In genomic region chr20:31485450-31486339, GRCh38 we compare ENCODE assay signal across 10 cellular contexts. TPM values are rescaled to one million over a fixed set of nuclear protein-coding genes. Genes with fewer than 3 reads are reported as not detected.
DNase-seq lines count a peak whose midpoint lies in the region; ATAC-seq, FAIRE-seq and TF ChIP-seq lines count a peak whose summit lies in the region.
"Had no signal": no experiment of that assay in that cellular context is flagged by ENCODE, and none has a peak within 500 bp of the region (broad histone marks: within the 10 kb centered on the region; RNA-seq: fewer than 3 reads in every experiment).

No MANE protein-coding gene starts in this region.

- no peak for TF ChIP-seq CTCF in coronary artery (IDR thresholded peaks at IDR 0.05)
- no peak for TF ChIP-seq CTCF in HepG2 (CRISPR knock-in tag; IDR thresholded peaks at IDR 0.05)

- no peak for TF ChIP-seq POLR2A in HepG2 (IDR thresholded peaks at IDR 0.05; ENCODE audit: insufficient read depth in 1 of 2, low read depth in 2 of 2, low read length in 2 of 2)

- no peak overlapping the region for H3K4me2 ChIP-seq in HepG2 (ENCODE audit: low read depth, low read length)

- intact Hi-C loops in HepG2 (cut with micrococcal nuclease; ENCODE audit: unreplicated experiment), result no loop called here

- no peaks in the 10 kb centered on the region for H3K79me2 ChIP-seq in HepG2 (ENCODE audit: insufficient read depth, low read length)

- CTCF ChIA-PET in HepG2 (lab: Yijun Ruan, JAX; ENCODE audit: low intra/inter-chr PET ratio, low total read pairs), result no interaction called here

- POLR2A ChIA-PET in HepG2 (lab: Yijun Ruan, JAX), result interaction anchor here (0.7 kb wide), 1 partner anchor 18 kb away, joined by 3 read pairs; no protein-coding TSS in a partner anchor

- ATAC-seq in HepG2 (peak; percentile 22), GM18873 (IDR thresholded peaks at IDR 0.05; ENCODE audit: low FRiP score, unreplicated experiment) (no peak), HG03039 (IDR thresholded peaks at IDR 0.05; ENCODE audit: unreplicated experiment) (no peak)
- ATAC-seq: effector memory CD8-positive, alpha-beta T cell had no signal

- in situ Hi-C loops in HepG2 (cut with HindIII; ENCODE audit: extremely low pct_ligation_motif_present, low pct_unique_long_range_greater_than_20kb), result no loop called here

- no peaks in the 10 kb centered on the region for H3K27me3 ChIP-seq in MG63
- H3K27me3 ChIP-seq in HepG2 (ENCODE audit: control insufficient read depth in 1 of 2, insufficient read depth in 2 of 2, low read length in 2 of 2), result peaks cover 3 to 30% of the 10 kb centered on the region in 2 experiments; a peak in 3 of 5 replicates
- peaks cover 0 to 14% (median 6%) of the 10 kb centered on the region in 5 donors for H3K27me3 ChIP-seq in subcutaneous abdominal adipose tissue (ENCODE audit: control insufficient read depth in 5 of 5, insufficient read depth in 4 of 5, low read length in 5 of 5)

- DNase-seq in MG63 (peak; percentile 35), coronary artery (ENCODE audit: low spot score) (peak; percentile 84), HepG2 (ENCODE audit: low spot score) (no peak), SK-N-DZ (ENCODE audit: low spot score) (no peak), NAMALWA (ENCODE audit: low spot score) (no peak)
- DNase-seq: effector memory CD8-positive, alpha-beta T cell; retina had no signal

- H3K4me3 ChIP-seq in MG63 (no peak overlapping the region), coronary artery (peak overlapping the region; percentile 66), HepG2 (replicated peaks in 1 of 3; ENCODE audit: insufficient read depth in 1 of 3, low read depth in 2 of 3, low read length in 3 of 3) (no peak overlapping the region; a peak in 1 of 6 replicates), subcutaneous abdominal adipose tissue (ENCODE audit: low read depth in 1 of 5, low read length in 5 of 5) (peak overlapping the region in 4 of 5 donors; percentile 22 to 55 (median 40))

- no peak for TF ChIP-seq EP300 in HepG2 (IDR thresholded peaks at IDR 0.05; ENCODE audit: low read depth in 2 of 2, low read length in 2 of 2)
- no peak for TF ChIP-seq EP300 in HepG2 (CRISPR knock-in tag; IDR thresholded peaks at IDR 0.05; ENCODE audit: borderline replicate concordance)

- no TSS peak for BruUV-seq in HepG2 (replicated peaks; lab: Mats Ljungman, UMichigan)

- no peak for TF ChIP-seq RAD21 in HepG2 (CRISPR knock-in tag; IDR thresholded peaks at IDR 0.05)

- no peak overlapping the region for H2AFZ ChIP-seq in HepG2 (ENCODE audit: low read length)

- H3K9ac ChIP-seq in HepG2 (ENCODE audit: insufficient read depth, low read depth, low read length) (no peak overlapping the region), subcutaneous abdominal adipose tissue (ENCODE audit: low read length in 5 of 5) (peak overlapping the region in 2 of 5 donors; percentile 35 to 46)

- FAIRE-seq in HepG2 (lab: Jason Lieb, UNC), result no peak

- H3K9me3 ChIP-seq in MG63, result no peaks in the 10 kb centered on the region
- H3K9me3 ChIP-seq in HepG2 (ENCODE audit: low read length), result no peaks in the 10 kb centered on the region
- H3K9me3 ChIP-seq in subcutaneous abdominal adipose tissue (ENCODE audit: control insufficient read depth in 5 of 5, low read length in 5 of 5), result peaks cover 0 to 3% (median 0%) of the 10 kb centered on the region in 5 donors

- H3K4me1 ChIP-seq in HepG2 (ENCODE audit: insufficient read depth, low read length), result no peaks in the 10 kb centered on the region
- peaks cover 0 to 22% (median 9%) of the 10 kb centered on the region in 5 donors for H3K4me1 ChIP-seq in subcutaneous abdominal adipose tissue (ENCODE audit: control insufficient read depth in 5 of 5, insufficient read depth in 5 of 5, low read length in 5 of 5)

- 19% methylated on average over 29 of the region's 31 CpGs for WGBS in HepG2 (ENCODE audit: low lambda C conversion rate)

- H3K27ac ChIP-seq in coronary artery (peak overlapping the region; percentile 84 to 93), HepG2 (ENCODE audit: extremely low read length, insufficient read depth, low read length) (no peak overlapping the region), subcutaneous abdominal adipose tissue (ENCODE audit: low read depth, low read length) (no peak overlapping the region)

- H3K36me3 ChIP-seq in MG63 (no peaks in the 10 kb centered on the region), HepG2 (replicated peaks in 1 of 2; ENCODE audit: control insufficient read depth in 1 of 2, insufficient read depth in 2 of 2, low read length in 2 of 2) (no peaks in the 10 kb centered on the region), subcutaneous abdominal adipose tissue (ENCODE audit: control insufficient read depth in 5 of 5, insufficient read depth in 5 of 5, low read length in 5 of 5) (no peaks in the 10 kb centered on the region)

- no peaks in the 10 kb centered on the region for H4K20me1 ChIP-seq in HepG2 (ENCODE audit: insufficient read depth, low read length)

RNA-seq across cellular contexts. Expression of gene REM1, which starts 10.6 kb away (rescaled TPM):
- total RNA-seq in MG63 (2014; rRNA removed; shearing (Covaris generic); ENCODE audit: low replicate concordance), result not detected in 2 replicates
- total RNA-seq in HepG2 (2016; rRNA removed; fragmentation: Illumina TruSeq; extraction: Trizol), result not detected in 2 replicates
- not detected in 2 replicates for total RNA-seq in HepG2 (2016; cell fraction: cytosol; rRNA removed; fragmentation: Illumina TruSeq; extraction: Trizol; ENCODE audit: low read depth)
- total RNA-seq in HepG2 (2016; cell fraction: insoluble cytoplasmic fraction; rRNA removed; fragmentation: Illumina TruSeq; extraction: Trizol), result not detected in 2 replicates
- total RNA-seq in HepG2 (2016; cell fraction: membrane; rRNA removed; fragmentation: Illumina TruSeq; extraction: Trizol), result not detected in 2 replicates
- total RNA-seq in HepG2 (2016; cell fraction: nucleus; rRNA removed; fragmentation: Illumina TruSeq; extraction: Trizol), result not detected in 2 replicates
- polyA plus RNA-seq in HepG2 (2011; rRNA removed), result not detected in 2 replicates
- polyA plus RNA-seq in HepG2 (2011; cell fraction: cytosol; rRNA removed), result not detected in 2 replicates
- not detected in 2 replicates for polyA plus RNA-seq in HepG2 (2011; cell fraction: nucleus; rRNA removed)
- polyA plus RNA-seq in HepG2 (2012), result not detected in 2 replicates
- not detected in 2 replicates for polyA plus RNA-seq in HepG2 (2016; cell fraction: cytosol; fragmentation: Illumina TruSeq; extraction: Trizol; ENCODE audit: low read depth)
- polyA plus RNA-seq in HepG2 (2016; cell fraction: insoluble cytoplasmic fraction; fragmentation: Illumina TruSeq; extraction: Trizol; ENCODE audit: low read depth), result not detected in 2 replicates
- not detected in 2 replicates for polyA plus RNA-seq in HepG2 (2016; cell fraction: membrane; fragmentation: Illumina TruSeq; extraction: Trizol; ENCODE audit: low read depth)
- polyA plus RNA-seq in HepG2 (2016; cell fraction: nucleus; fragmentation: Illumina TruSeq; extraction: Trizol; ENCODE audit: insufficient read depth, low read depth), result not detected in 2 replicates
- not detected in 2 replicates for polyA minus RNA-seq in HepG2 (2011; rRNA and poly(A)+ RNA removed; ENCODE audit: low replicate concordance)
- polyA minus RNA-seq in HepG2 (2011; cell fraction: cytosol; rRNA and poly(A)+ RNA removed), result not detected in 2 replicates
- not detected in 2 replicates for polyA minus RNA-seq in HepG2 (2011; cell fraction: nucleus; rRNA and poly(A)+ RNA removed)
- polyA plus RNA-seq in SK-N-DZ (2014; cell fraction: cytosol; rRNA removed), result not detected in 2 replicates
- not detected in 2 replicates for polyA plus RNA-seq in SK-N-DZ (2014; cell fraction: nucleus; rRNA removed)

RNA-seq across cellular contexts. Expression of gene DEFB124, which starts 10.8 kb away (rescaled TPM):
- not detected in 2 replicates for total RNA-seq in MG63 (2014; rRNA removed; shearing (Covaris generic); ENCODE audit: low replicate concordance)
- not detected in 2 replicates for total RNA-seq in HepG2 (2016; rRNA removed; fragmentation: Illumina TruSeq; extraction: Trizol)
- total RNA-seq in HepG2 (2016; cell fraction: cytosol; rRNA removed; fragmentation: Illumina TruSeq; extraction: Trizol; ENCODE audit: low read depth), result not detected in 2 replicates
- not detected in 2 replicates for total RNA-seq in HepG2 (2016; cell fraction: insoluble cytoplasmic fraction; rRNA removed; fragmentation: Illumina TruSeq; extraction: Trizol)
- not detected in 2 replicates for total RNA-seq in HepG2 (2016; cell fraction: membrane; rRNA removed; fragmentation: Illumina TruSeq; extraction: Trizol)
- not detected in 2 replicates for total RNA-seq in HepG2 (2016; cell fraction: nucleus; rRNA removed; fragmentation: Illumina TruSeq; extraction: Trizol)
- not detected in 2 replicates for polyA plus RNA-seq in HepG2 (2011; rRNA removed)
- not detected in 2 replicates for polyA plus RNA-seq in HepG2 (2011; cell fraction: cytosol; rRNA removed)
- not detected in 2 replicates for polyA plus RNA-seq in HepG2 (2011; cell fraction: nucleus; rRNA removed)
- not detected in 2 replicates for polyA plus RNA-seq in HepG2 (2012)
- not detected in 2 replicates for polyA plus RNA-seq in HepG2 (2016; cell fraction: cytosol; fragmentation: Illumina TruSeq; extraction: Trizol; ENCODE audit: low read depth)
- polyA plus RNA-seq in HepG2 (2016; cell fraction: insoluble cytoplasmic fraction; fragmentation: Illumina TruSeq; extraction: Trizol; ENCODE audit: low read depth), result not detected in 2 replicates
- not detected in 2 replicates for polyA plus RNA-seq in HepG2 (2016; cell fraction: membrane; fragmentation: Illumina TruSeq; extraction: Trizol; ENCODE audit: low read depth)
- not detected in 2 replicates for polyA plus RNA-seq in HepG2 (2016; cell fraction: nucleus; fragmentation: Illumina TruSeq; extraction: Trizol; ENCODE audit: insufficient read depth, low read depth)
- not detected in 2 replicates for polyA minus RNA-seq in HepG2 (2011; rRNA and poly(A)+ RNA removed; ENCODE audit: low replicate concordance)
- polyA minus RNA-seq in HepG2 (2011; cell fraction: cytosol; rRNA and poly(A)+ RNA removed), result not detected in 2 replicates
- polyA minus RNA-seq in HepG2 (2011; cell fraction: nucleus; rRNA and poly(A)+ RNA removed), result not detected in 2 replicates
- polyA plus RNA-seq in SK-N-DZ (2014; cell fraction: cytosol; rRNA removed), result not detected in 2 replicates
- not detected in 2 replicates for polyA plus RNA-seq in SK-N-DZ (2014; cell fraction: nucleus; rRNA removed)

RNA-seq across cellular contexts. Expression of gene HM13, which starts 28.5 kb away (rescaled TPM):
- total RNA-seq in MG63 (2014; rRNA removed; shearing (Covaris generic); ENCODE audit: low replicate concordance), result 115 and 155 TPM in 2 replicates
- total RNA-seq in HepG2 (2016; rRNA removed; fragmentation: Illumina TruSeq; extraction: Trizol), result 68.4 and 118 TPM in 2 replicates
- 46.8 and 55.9 TPM in 2 replicates for total RNA-seq in HepG2 (2016; cell fraction: cytosol; rRNA removed; fragmentation: Illumina TruSeq; extraction: Trizol; ENCODE audit: low read depth)
- 71.4 and 118 TPM in 2 replicates for total RNA-seq in HepG2 (2016; cell fraction: insoluble cytoplasmic fraction; rRNA removed; fragmentation: Illumina TruSeq; extraction: Trizol)
- total RNA-seq in HepG2 (2016; cell fraction: membrane; rRNA removed; fragmentation: Illumina TruSeq; extraction: Trizol), result 73.9 and 80.7 TPM in 2 replicates
- total RNA-seq in HepG2 (2016; cell fraction: nucleus; rRNA removed; fragmentation: Illumina TruSeq; extraction: Trizol), result 165 and 184 TPM in 2 replicates
- 243 and 287 TPM in 2 replicates for polyA plus RNA-seq in HepG2 (2011; rRNA removed)
- polyA plus RNA-seq in HepG2 (2011; cell fraction: cytosol; rRNA removed), result 198 and 200 TPM in 2 replicates
- polyA plus RNA-seq in HepG2 (2011; cell fraction: nucleus; rRNA removed), result 203 and 206 TPM in 2 replicates
- 156 and 233 TPM in 2 replicates for polyA plus RNA-seq in HepG2 (2012)
- 90.6 and 110 TPM in 2 replicates for polyA plus RNA-seq in HepG2 (2016; cell fraction: cytosol; fragmentation: Illumina TruSeq; extraction: Trizol; ENCODE audit: low read depth)
- 129 and 148 TPM in 2 replicates for polyA plus RNA-seq in HepG2 (2016; cell fraction: insoluble cytoplasmic fraction; fragmentation: Illumina TruSeq; extraction: Trizol; ENCODE audit: low read depth)
- 108 and 120 TPM in 2 replicates for polyA plus RNA-seq in HepG2 (2016; cell fraction: membrane; fragmentation: Illumina TruSeq; extraction: Trizol; ENCODE audit: low read depth)
- polyA plus RNA-seq in HepG2 (2016; cell fraction: nucleus; fragmentation: Illumina TruSeq; extraction: Trizol; ENCODE audit: insufficient read depth, low read depth), result 374 and 382 TPM in 2 replicates
- polyA minus RNA-seq in HepG2 (2011; rRNA and poly(A)+ RNA removed; ENCODE audit: low replicate concordance), result 365 and 413 TPM in 2 replicates
- polyA minus RNA-seq in HepG2 (2011; cell fraction: cytosol; rRNA and poly(A)+ RNA removed), result 123 and 142 TPM in 2 replicates
- 195 and 210 TPM in 2 replicates for polyA minus RNA-seq in HepG2 (2011; cell fraction: nucleus; rRNA and poly(A)+ RNA removed)
- 103 TPM in 2 replicates for polyA plus RNA-seq in SK-N-DZ (2014; cell fraction: cytosol; rRNA removed)
- 60.4 and 68.0 TPM in 2 replicates for polyA plus RNA-seq in SK-N-DZ (2014; cell fraction: nucleus; rRNA removed)

RNA-seq across cellular contexts. Expression of gene DEFB123, which starts 45.3 kb away (rescaled TPM):
- total RNA-seq in MG63 (2014; rRNA removed; shearing (Covaris generic); ENCODE audit: low replicate concordance), result not detected in 2 replicates
- not detected in 2 replicates for total RNA-seq in HepG2 (2016; rRNA removed; fragmentation: Illumina TruSeq; extraction: Trizol)
- total RNA-seq in HepG2 (2016; cell fraction: cytosol; rRNA removed; fragmentation: Illumina TruSeq; extraction: Trizol; ENCODE audit: low read depth), result not detected in 2 replicates
- not detected in 2 replicates for total RNA-seq in HepG2 (2016; cell fraction: insoluble cytoplasmic fraction; rRNA removed; fragmentation: Illumina TruSeq; extraction: Trizol)
- total RNA-seq in HepG2 (2016; cell fraction: membrane; rRNA removed; fragmentation: Illumina TruSeq; extraction: Trizol), result not detected in 2 replicates
- total RNA-seq in HepG2 (2016; cell fraction: nucleus; rRNA removed; fragmentation: Illumina TruSeq; extraction: Trizol), result not detected in 2 replicates
- polyA plus RNA-seq in HepG2 (2011; rRNA removed), result not detected in 2 replicates
- not detected in 2 replicates for polyA plus RNA-seq in HepG2 (2011; cell fraction: cytosol; rRNA removed)
- not detected in 2 replicates for polyA plus RNA-seq in HepG2 (2011; cell fraction: nucleus; rRNA removed)
- not detected in 2 replicates for polyA plus RNA-seq in HepG2 (2012)
- not detected in 2 replicates for polyA plus RNA-seq in HepG2 (2016; cell fraction: cytosol; fragmentation: Illumina TruSeq; extraction: Trizol; ENCODE audit: low read depth)
- polyA plus RNA-seq in HepG2 (2016; cell fraction: insoluble cytoplasmic fraction; fragmentation: Illumina TruSeq; extraction: Trizol; ENCODE audit: low read depth), result not detected in 2 replicates
- not detected in 2 replicates for polyA plus RNA-seq in HepG2 (2016; cell fraction: membrane; fragmentation: Illumina TruSeq; extraction: Trizol; ENCODE audit: low read depth)
- not detected in 2 replicates for polyA plus RNA-seq in HepG2 (2016; cell fraction: nucleus; fragmentation: Illumina TruSeq; extraction: Trizol; ENCODE audit: insufficient read depth, low read depth)
- polyA minus RNA-seq in HepG2 (2011; rRNA and poly(A)+ RNA removed; ENCODE audit: low replicate concordance), result not detected in 2 replicates
- polyA minus RNA-seq in HepG2 (2011; cell fraction: cytosol; rRNA and poly(A)+ RNA removed), result not detected in 2 replicates
- not detected in 2 replicates for polyA minus RNA-seq in HepG2 (2011; cell fraction: nucleus; rRNA and poly(A)+ RNA removed)
- not detected in 2 replicates for polyA plus RNA-seq in SK-N-DZ (2014; cell fraction: cytosol; rRNA removed)
- not detected in 2 replicates for polyA plus RNA-seq in SK-N-DZ (2014; cell fraction: nucleus; rRNA removed)

Comparison
In these comparisons a context has a peak if more than half of its experiments do, and no peak if none do; other contexts are left out.
1. DNase-seq: peak in MG63 (single experiment) and coronary artery (single experiment); none in HepG2 (single experiment), SK-N-DZ (single experiment) and NAMALWA (single experiment).
2. H3K4me3 ChIP-seq: peak in coronary artery (single experiment) and subcutaneous abdominal adipose tissue (4 of 5); none in MG63 (single experiment) and HepG2 (0 of 3).
3. H3K27ac ChIP-seq: peak in coronary artery (2 of 2); none in HepG2 (single experiment) and subcutaneous abdominal adipose tissue (single experiment).